20 cellular contexts compared by ENCODE assay signal in the genomic region with DNA sequence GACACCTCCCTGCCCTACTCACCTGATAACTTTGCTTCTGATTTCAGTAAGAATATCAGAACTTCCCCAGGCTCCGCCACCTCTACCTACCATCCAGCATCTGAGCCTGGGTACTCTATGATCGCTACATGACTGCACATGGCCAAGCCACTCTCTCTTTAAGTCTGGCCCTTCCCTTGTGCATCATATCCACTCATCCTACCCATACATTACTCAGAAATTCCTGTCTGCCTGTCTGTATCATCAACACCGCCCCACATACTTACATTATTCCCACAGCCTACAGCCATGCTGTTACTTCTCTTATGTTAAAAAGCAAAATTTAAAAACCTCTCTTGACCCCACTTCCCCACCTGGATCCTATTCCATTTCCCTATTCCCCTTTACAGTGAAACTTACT.
A peak's percentile ranks its signal among the peaks of the same experiment; 100 is the strongest.
DNase-seq lines count a peak whose midpoint lies in the region; ATAC-seq and TF ChIP-seq lines count a peak whose summit lies in the region.
"Had no signal": no experiment of that assay in that cellular context is flagged by ENCODE, and none has a peak within 500 bp of the region (broad histone marks: within the 10 kb centered on the region; RNA-seq: fewer than 3 reads in every experiment).

No MANE protein-coding gene starts in this region.

- peak overlapping the region; percentile 15 for H3K9ac ChIP-seq in smooth muscle cell (ENCODE audit: low read depth)

- H3K9me3 Mint-ChIP-seq in activated CD4-positive, alpha-beta T cell treated with anti-CD3 and anti-CD28 coated beads for 36 hours (ENCODE audit: low read depth), result no peaks in the 10 kb centered on the region
- no peaks in the 10 kb centered on the region for H3K9me3 Mint-ChIP-seq in activated CD4-positive, alpha-beta T cell treated with anti-CD3 and anti-CD28 coated beads, Interleukin-2, amount 10 ng/mL, durations not matched to agents 24 days and 14 days

- H3F3A ChIP-seq in smooth muscle cell (ENCODE audit: low read depth), result no peaks in the 10 kb centered on the region

- H3K27me3 ChIP-seq in RWPE2 (ENCODE audit: insufficient read depth, poor library complexity, severe bottlenecking) (no peaks in the 10 kb centered on the region), smooth muscle cell (ENCODE audit: low read depth) (no peaks in the 10 kb centered on the region)

- H3K27ac Mint-ChIP-seq in activated CD4-positive, alpha-beta T cell treated with anti-CD3 and anti-CD28 coated beads for 36 hours, result no peak overlapping the region
- no peak overlapping the region for H3K27ac Mint-ChIP-seq in activated CD4-positive, alpha-beta T cell treated with anti-CD3 and anti-CD28 coated beads, Interleukin-2, amount 10 ng/mL, durations not matched to agents 24 days and 14 days

- H3K36me3 ChIP-seq in RWPE2 (ENCODE audit: low read depth), result no peaks in the 10 kb centered on the region
- no peaks in the 10 kb centered on the region for H3K36me3 ChIP-seq in smooth muscle cell (ENCODE audit: low read depth)
- H3K36me3 ChIP-seq: HAP-1 had no signal

- peaks cover 2% of the 10 kb centered on the region for H3K27me3 Mint-ChIP-seq in activated CD4-positive, alpha-beta T cell treated with anti-CD3 and anti-CD28 coated beads for 36 hours
- H3K27me3 Mint-ChIP-seq in activated CD4-positive, alpha-beta T cell treated with anti-CD3 and anti-CD28 coated beads, Interleukin-2, amount 10 ng/mL, durations not matched to agents 24 days and 14 days, result peaks cover 5% of the 10 kb centered on the region

- H3K27ac ChIP-seq in RWPE2 (ENCODE audit: poor library complexity, severe bottlenecking), result no peak overlapping the region
- peak overlapping the region; percentile 51 for H3K27ac ChIP-seq in epithelial cell of prostate
- H3K27ac ChIP-seq in smooth muscle cell (ENCODE audit: low read depth), result peak overlapping the region; percentile 44
- H3K27ac ChIP-seq: 22Rv1, PC-9 had no signal

- DNase-seq in activated CD4-positive, alpha-beta T cell treated with anti-CD3 and anti-CD28 coated beads for 36 hours, result no peak
- no peak for DNase-seq in activated CD4-positive, alpha-beta T cell treated with anti-CD3 and anti-CD28 coated beads, Interleukin-2, amount 10 ng/mL, durations not matched to agents 24 days and 14 days
- DNase-seq in RWPE2 (ENCODE audit: low spot score) (no peak), epithelial cell of prostate (ENCODE audit: low read depth, low spot score) (peak; percentile 70), smooth muscle cell (lab: John Stamatoyannopoulos, UW; ENCODE audit: unreplicated experiment) (no peak), NCI-H2171 treated with DMSO at 0.1 percent for 48 hours (lab: John Stamatoyannopoulos, UW) (no peak), middle frontal gyrus (ENCODE audit: extremely low spot score, low spot score) (no peak), NCI-H524 (lab: John Stamatoyannopoulos, UW) (no peak)
- DNase-seq: AML-193, COR-L47, DMS 273 treated with DMSO at 0.1 percent for 48 hours, DND-41, GDM1, NCI-H1105, NCI-H2081, NCI-H510A, PC-9 had no signal

- no peaks in the 10 kb centered on the region for H4K20me1 ChIP-seq in smooth muscle cell (ENCODE audit: low read depth)

- no peak overlapping the region for H2AFZ ChIP-seq in smooth muscle cell (ENCODE audit: low read depth)
- H2AFZ ChIP-seq: PC-9 had no signal

- peak overlapping the region; percentile 44 for H3K4me2 ChIP-seq in smooth muscle cell
- H3K4me2 ChIP-seq: PC-9 had no signal

- H3K4me1 Mint-ChIP-seq in activated CD4-positive, alpha-beta T cell treated with anti-CD3 and anti-CD28 coated beads for 36 hours, result no peaks in the 10 kb centered on the region
- no peaks in the 10 kb centered on the region for H3K4me1 Mint-ChIP-seq in activated CD4-positive, alpha-beta T cell treated with anti-CD3 and anti-CD28 coated beads, Interleukin-2, amount 10 ng/mL, durations not matched to agents 24 days and 14 days

- H3K4me3 ChIP-seq in RWPE2 (ENCODE audit: severe bottlenecking) (no peak overlapping the region), smooth muscle cell (no peak overlapping the region)
- H3K4me3 ChIP-seq: HAP-1, K562, PC-9 had no signal

- H3K4me1 ChIP-seq in RWPE2 (ENCODE audit: insufficient read depth, poor library complexity, severe bottlenecking) (no peaks in the 10 kb centered on the region), smooth muscle cell (ENCODE audit: low read depth) (peaks cover 7% of the 10 kb centered on the region)
- H3K4me1 ChIP-seq: HAP-1 had no signal

- H3K4me3 Mint-ChIP-seq in activated CD4-positive, alpha-beta T cell treated with anti-CD3 and anti-CD28 coated beads for 36 hours, result no peak overlapping the region
- no peak overlapping the region for H3K4me3 Mint-ChIP-seq in activated CD4-positive, alpha-beta T cell treated with anti-CD3 and anti-CD28 coated beads, Interleukin-2, amount 10 ng/mL, durations not matched to agents 24 days and 14 days

- peak; percentile 23 for ATAC-seq in activated CD4-positive, alpha-beta T cell treated with anti-CD3 and anti-CD28 coated beads for 36 hours
- ATAC-seq in RWPE2 (ENCODE audit: low read depth), result peak; percentile 54; the same call in 1 of the 3 replicates
- ATAC-seq: K562 had no signal

- no peaks in the 10 kb centered on the region for H3K36me3 Mint-ChIP-seq in activated CD4-positive, alpha-beta T cell treated with anti-CD3 and anti-CD28 coated beads for 36 hours (ENCODE audit: low read depth)
- H3K36me3 Mint-ChIP-seq in activated CD4-positive, alpha-beta T cell treated with anti-CD3 and anti-CD28 coated beads, Interleukin-2, amount 10 ng/mL, durations not matched to agents 24 days and 14 days (ENCODE audit: low read depth), result no peaks in the 10 kb centered on the region

- WGBS in smooth muscle cell (ENCODE audit: low lambda C conversion rate), result 76% methylated on average over 3 of the region's 3 CpGs

- intact Hi-C loops in activated CD4-positive, alpha-beta T cell treated with anti-CD3 and anti-CD28 coated beads for 36 hours (cut with DNase I, micrococcal nuclease), result no loop called here
- intact Hi-C loops in activated CD4-positive, alpha-beta T cell treated with anti-CD3 and anti-CD28 coated beads, Interleukin-2, amount 10 ng/mL, durations not matched to agents 24 days and 14 days (cut with micrococcal nuclease), result no loop called here

- POLR2A ChIA-PET in activated CD4-positive, alpha-beta T cell treated with anti-CD3 and anti-CD28 coated beads for 36 hours (lab: Charles Lee), result no interaction called here

- CTCF ChIA-PET in activated CD4-positive, alpha-beta T cell treated with anti-CD3 and anti-CD28 coated beads for 36 hours (lab: Charles Lee), result interaction anchor here (0.6 kb wide), 1 partner anchor 21 kb away, joined by 3 read pairs; no protein-coding TSS in a partner anchor

- no peaks in the 10 kb centered on the region for H3K79me2 ChIP-seq in smooth muscle cell (ENCODE audit: low read depth)

- TF ChIP-seq CTCF in RWPE2 (IDR thresholded peaks at IDR 0.05; ENCODE audit: poor library complexity, severe bottlenecking), result no peak
- TF ChIP-seq CTCF in smooth muscle cell (IDR thresholded peaks at IDR 0.05; ENCODE audit: borderline replicate concordance, insufficient read depth, poor library complexity, severe bottlenecking), result no peak

- H3K9me3 ChIP-seq in RWPE2 (ENCODE audit: severe bottlenecking) (no peaks in the 10 kb centered on the region), smooth muscle cell (replicated peaks; ENCODE audit: low read depth) (no peaks in the 10 kb centered on the region)
- H3K9me3 ChIP-seq: HAP-1 had no signal
